ENCODE assay signal across 9 cellular contexts in genomic region chr11:74672956-74673895, GRCh38. TPM values are rescaled to one million over a fixed set of nuclear protein-coding genes. Genes with fewer than 3 reads are reported as not detected.
DNase-seq lines count a peak whose midpoint lies in the region; ATAC-seq and TF ChIP-seq lines count a peak whose summit lies in the region.
"Had no signal": no experiment of that assay in that cellular context is flagged by ENCODE, and none has a peak within 500 bp of the region (broad histone marks: within the 10 kb centered on the region; RNA-seq: fewer than 3 reads in every experiment).

No MANE protein-coding gene starts in this region.

- no peak overlapping the region for H3K4me3 ChIP-seq in foreskin fibroblast (ENCODE audit: low read depth in 1 of 2, low read length in 2 of 2)
- no peak overlapping the region for H3K4me3 ChIP-seq in gastrocnemius medialis

- TF ChIP-seq POLR2A in gastrocnemius medialis (IDR thresholded peaks at IDR 0.05), result no peak

- H3K27me3 ChIP-seq in gastrocnemius medialis, result no peaks in the 10 kb centered on the region

- TF ChIP-seq CTCF in GM20000 (IDR thresholded peaks at IDR 0.05; ENCODE audit: extremely low read depth, missing control alignments) (no peak), foreskin fibroblast (IDR thresholded peaks at IDR 0.05; ENCODE audit: low read depth, low read length) (no peak), gastrocnemius medialis (IDR thresholded peaks at IDR 0.05 in 4 of 5, conservative IDR thresholded peaks at IDR 0.05 in 1 of 5) (no peak)

- intact Hi-C loops in gastrocnemius medialis (cut with DNase I; ENCODE audit: low total_unique reads), result no loop called here

- H3K4me1 ChIP-seq in gastrocnemius medialis, result peaks cover 0 to 6% of the 10 kb centered on the region in 2 donors

- H3K36me3 ChIP-seq in gastrocnemius medialis, result no peaks in the 10 kb centered on the region

- ATAC-seq in gastrocnemius medialis (peak; percentile 76 to 87), HG03442 (IDR thresholded peaks at IDR 0.05; ENCODE audit: unreplicated experiment) (no peak), GM21390 (IDR thresholded peaks at IDR 0.05; ENCODE audit: unreplicated experiment) (no peak)

- in situ Hi-C loops in gastrocnemius medialis (cut with MboI; ENCODE audit: low sequenced_read_pairs in 4 of 4), result no loop called here

- H3K9me3 ChIP-seq in gastrocnemius medialis, result no peaks in the 10 kb centered on the region

- peak overlapping the region; percentile 30 to 70 (median 50) for H3K27ac ChIP-seq in gastrocnemius medialis

- peak; percentile 3 for DNase-seq in GM20000 (ENCODE audit: low spot score)
- peak; percentile 91 for DNase-seq in SHP77 treated with DMSO at 0.1 percent for 48 hours (lab: John Stamatoyannopoulos, UW)
- peak; percentile 94 to 96 for DNase-seq in foreskin fibroblast
- DNase-seq in gastrocnemius medialis, result peak; percentile 16 to 70
- no peak for DNase-seq in stimulated activated CD4-positive, alpha-beta T cell treated with anti-CD3 and anti-CD28 coated beads, Interleukin-4, amount 100 ng/mL, for 24 hours
- no peak for DNase-seq in OCI-M2 (lab: John Stamatoyannopoulos, UW; ENCODE audit: unreplicated experiment)

RNA-seq across cellular contexts. Expression of gene CHRDL2, which starts 58.0 kb away (rescaled TPM):
- under 1 TPM in 1 of 4 donors, not detected in 3; 0.20 TPM for total RNA-seq in gastrocnemius medialis
- total RNA-seq: activated CD8-positive, alpha-beta memory T cell treated with anti-CD3 and anti-CD28 coated beads for 36 hours had no signal

Comparison
In these comparisons a context has a peak if more than half of its experiments do, and no peak if none do; other contexts are left out.
1. DNase-seq: peak in GM20000 (single experiment), SHP77 treated with DMSO at 0.1 percent for 48 hours (single experiment), foreskin fibroblast (2 of 2) and gastrocnemius medialis (2 of 2); none in stimulated activated CD4-positive, alpha-beta T cell treated with anti-CD3 and anti-CD28 coated beads, Interleukin-4, amount 100 ng/mL, for 24 hours (single experiment) and OCI-M2 (single experiment).
2. ATAC-seq: peak in gastrocnemius medialis (2 of 2); none in HG03442 (single experiment) and GM21390 (single experiment).